Comparison of ENCODE assay signal across 1 cellular context in the genomic region with DNA sequence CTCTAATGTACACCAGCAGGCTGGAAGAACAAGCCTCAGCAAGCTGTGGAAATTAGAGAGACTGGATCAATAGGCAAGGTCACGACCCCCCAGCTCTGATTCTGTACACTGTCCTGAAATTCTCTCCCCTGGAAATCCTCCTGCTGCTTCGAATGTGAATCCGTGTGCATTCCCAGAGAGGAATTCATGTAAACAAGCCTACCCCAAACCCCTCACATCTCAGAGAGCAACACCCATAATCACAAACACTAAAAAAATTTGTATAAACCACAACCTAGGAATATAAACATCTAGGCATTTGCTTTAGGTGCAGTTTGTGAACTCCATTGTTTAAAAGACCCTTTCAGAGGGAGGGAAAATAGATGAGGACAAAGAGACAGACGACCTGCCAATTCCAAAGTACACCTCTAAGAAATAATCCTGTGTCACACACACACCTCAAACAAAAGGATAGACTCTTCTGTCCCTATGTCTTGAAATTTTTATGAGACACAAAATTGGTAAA.
TF ChIP-seq lines count a peak whose summit lies in the region.

No MANE protein-coding gene starts in this region.

TF ChIP-seq in HepG2, 621 proteins besides CTCF, POLR2A, EP300 and RAD21 (continued from another document and continues in another):
- TF ChIP-seq MIXL1 (CRISPR knock-in tag; IDR thresholded peaks at IDR 0.05) (peak; percentile 57), RXRA (CRISPR knock-in tag; IDR thresholded peaks at IDR 0.05) (peak; percentile 73; the same call in 1 of the 2 replicates), RXRB (CRISPR knock-in tag; IDR thresholded peaks at IDR 0.05; ENCODE audit: borderline replicate concordance) (peak; percentile 88), ZNF775 (CRISPR knock-in tag; IDR thresholded peaks at IDR 0.05; ENCODE audit: borderline replicate concordance) (0 out of 2 replicates have a peak, but pooled peaks have one; percentile 46), MIER3 (CRISPR knock-in tag; IDR thresholded peaks at IDR 0.05; ENCODE audit: borderline replicate concordance) (0 out of 2 replicates have a peak, but pooled peaks have one; percentile 25), HMG20B (CRISPR knock-in tag; conservative IDR thresholded peaks at IDR 0.05) (peak; percentile 75; the same call in 1 of the 2 replicates), HNF4A (CRISPR knock-in tag; IDR thresholded peaks at IDR 0.05) (peak; percentile 69), ZGPAT (CRISPR knock-in tag; IDR thresholded peaks at IDR 0.05) (peak; percentile 82; the same call in 1 of the 2 replicates), TBX3 (IDR thresholded peaks at IDR 0.05; ENCODE audit: borderline replicate concordance) (peak; percentile 19; the same call in 1 of the 2 replicates), ONECUT2 (CRISPR knock-in tag; IDR thresholded peaks at IDR 0.05) (peak; percentile 93), FOXP1 (IDR thresholded peaks at IDR 0.05) (peak; percentile 55), FOXP1 (CRISPR knock-in tag; IDR thresholded peaks at IDR 0.05) (peak; percentile 94), KAT8 (CRISPR knock-in tag; IDR thresholded peaks at IDR 0.05) (0 out of 2 replicates have a peak, but pooled peaks have one; percentile 53), FOSL2 (CRISPR knock-in tag; IDR thresholded peaks at IDR 0.05) (peak; percentile 53; the same call in 1 of the 2 replicates), RARA (CRISPR knock-in tag; IDR thresholded peaks at IDR 0.05) (peak; percentile 95), ZNF772 (CRISPR knock-in tag; IDR thresholded peaks at IDR 0.05) (peak; percentile 46; the same call in 1 of the 2 replicates), TERF1 (CRISPR knock-in tag; IDR thresholded peaks at IDR 0.05) (no peak), ZNF577 (CRISPR knock-in tag; IDR thresholded peaks at IDR 0.05; ENCODE audit: borderline replicate concordance, low read depth) (no peak), TEAD3 (CRISPR knock-in tag; optimal IDR thresholded peaks at IDR 0.05; ENCODE audit: borderline replicate concordance) (peak; percentile 90), SALL1 (CRISPR knock-in tag; IDR thresholded peaks at IDR 0.05) (peak; percentile 94), ZMYM2 (CRISPR knock-in tag; IDR thresholded peaks at IDR 0.05) (0 out of 2 replicates have a peak, but pooled peaks have one; percentile 22), ARID5B (CRISPR knock-in tag; IDR thresholded peaks at IDR 0.05) (peak; percentile 97), ZFX (CRISPR knock-in tag; IDR thresholded peaks at IDR 0.05; ENCODE audit: low read depth) (peak; percentile 32; the same call in 1 of the 2 replicates), SMAD9 (CRISPR knock-in tag; IDR thresholded peaks at IDR 0.05) (no peak), ZNF331 (CRISPR knock-in tag; IDR thresholded peaks at IDR 0.05) (peak; percentile 59), ATF1 (CRISPR knock-in tag; IDR thresholded peaks at IDR 0.05) (peak; percentile 48; the same call in 1 of the 2 replicates), SRSF9 (IDR thresholded peaks at IDR 0.05; ENCODE audit: borderline replicate concordance, insufficient read depth, low read depth, low read length, poor library complexity, severe bottlenecking) (no peak), RORA (CRISPR knock-in tag; IDR thresholded peaks at IDR 0.05) (no peak), SNAPC2 (CRISPR knock-in tag; IDR thresholded peaks at IDR 0.05) (0 out of 2 replicates have a peak, but pooled peaks have one; percentile 46), ZNF652 (CRISPR knock-in tag; IDR thresholded peaks at IDR 0.05; ENCODE audit: borderline replicate concordance, low read depth) (0 out of 2 replicates have a peak, but pooled peaks have one; percentile 30), ZNF430 (CRISPR knock-in tag; IDR thresholded peaks at IDR 0.05) (peak; percentile 49; the same call in 1 of the 2 replicates), ZNF614 (CRISPR knock-in tag; IDR thresholded peaks at IDR 0.05; ENCODE audit: borderline replicate concordance) (peak; percentile 53; the same call in 1 of the 2 replicates), ARNT (IDR thresholded peaks at IDR 0.05) (no peak), IKZF5 (CRISPR knock-in tag; IDR thresholded peaks at IDR 0.05) (peak; percentile 70; the same call in 1 of the 2 replicates), HMG20A (CRISPR knock-in tag; IDR thresholded peaks at IDR 0.05; ENCODE audit: borderline replicate concordance) (peak; percentile 89), GATAD2A (CRISPR knock-in tag; IDR thresholded peaks at IDR 0.05) (peak; percentile 93), ARNTL (CRISPR knock-in tag; IDR thresholded peaks at IDR 0.05) (peak; percentile 69; the same call in 1 of the 2 replicates), ZNF224 (CRISPR knock-in tag; IDR thresholded peaks at IDR 0.05) (no peak), POGZ (CRISPR knock-in tag; IDR thresholded peaks at IDR 0.05) (peak; percentile 88), SP1 (IDR thresholded peaks at IDR 0.05) (no peak), SP1 (CRISPR knock-in tag; IDR thresholded peaks at IDR 0.05) (no peak), PITX1 (CRISPR knock-in tag; IDR thresholded peaks at IDR 0.05) (peak; percentile 82; the same call in 1 of the 2 replicates), KLF9 (CRISPR knock-in tag; IDR thresholded peaks at IDR 0.05; ENCODE audit: low read depth) (0 out of 2 replicates have a peak, but pooled peaks have one; percentile 42), ZBTB7B (CRISPR knock-in tag; IDR thresholded peaks at IDR 0.05) (peak; percentile 86), HDAC2 (CRISPR knock-in tag; IDR thresholded peaks at IDR 0.05) (peak; percentile 82)
- TF ChIP-seq, protein P1, sequence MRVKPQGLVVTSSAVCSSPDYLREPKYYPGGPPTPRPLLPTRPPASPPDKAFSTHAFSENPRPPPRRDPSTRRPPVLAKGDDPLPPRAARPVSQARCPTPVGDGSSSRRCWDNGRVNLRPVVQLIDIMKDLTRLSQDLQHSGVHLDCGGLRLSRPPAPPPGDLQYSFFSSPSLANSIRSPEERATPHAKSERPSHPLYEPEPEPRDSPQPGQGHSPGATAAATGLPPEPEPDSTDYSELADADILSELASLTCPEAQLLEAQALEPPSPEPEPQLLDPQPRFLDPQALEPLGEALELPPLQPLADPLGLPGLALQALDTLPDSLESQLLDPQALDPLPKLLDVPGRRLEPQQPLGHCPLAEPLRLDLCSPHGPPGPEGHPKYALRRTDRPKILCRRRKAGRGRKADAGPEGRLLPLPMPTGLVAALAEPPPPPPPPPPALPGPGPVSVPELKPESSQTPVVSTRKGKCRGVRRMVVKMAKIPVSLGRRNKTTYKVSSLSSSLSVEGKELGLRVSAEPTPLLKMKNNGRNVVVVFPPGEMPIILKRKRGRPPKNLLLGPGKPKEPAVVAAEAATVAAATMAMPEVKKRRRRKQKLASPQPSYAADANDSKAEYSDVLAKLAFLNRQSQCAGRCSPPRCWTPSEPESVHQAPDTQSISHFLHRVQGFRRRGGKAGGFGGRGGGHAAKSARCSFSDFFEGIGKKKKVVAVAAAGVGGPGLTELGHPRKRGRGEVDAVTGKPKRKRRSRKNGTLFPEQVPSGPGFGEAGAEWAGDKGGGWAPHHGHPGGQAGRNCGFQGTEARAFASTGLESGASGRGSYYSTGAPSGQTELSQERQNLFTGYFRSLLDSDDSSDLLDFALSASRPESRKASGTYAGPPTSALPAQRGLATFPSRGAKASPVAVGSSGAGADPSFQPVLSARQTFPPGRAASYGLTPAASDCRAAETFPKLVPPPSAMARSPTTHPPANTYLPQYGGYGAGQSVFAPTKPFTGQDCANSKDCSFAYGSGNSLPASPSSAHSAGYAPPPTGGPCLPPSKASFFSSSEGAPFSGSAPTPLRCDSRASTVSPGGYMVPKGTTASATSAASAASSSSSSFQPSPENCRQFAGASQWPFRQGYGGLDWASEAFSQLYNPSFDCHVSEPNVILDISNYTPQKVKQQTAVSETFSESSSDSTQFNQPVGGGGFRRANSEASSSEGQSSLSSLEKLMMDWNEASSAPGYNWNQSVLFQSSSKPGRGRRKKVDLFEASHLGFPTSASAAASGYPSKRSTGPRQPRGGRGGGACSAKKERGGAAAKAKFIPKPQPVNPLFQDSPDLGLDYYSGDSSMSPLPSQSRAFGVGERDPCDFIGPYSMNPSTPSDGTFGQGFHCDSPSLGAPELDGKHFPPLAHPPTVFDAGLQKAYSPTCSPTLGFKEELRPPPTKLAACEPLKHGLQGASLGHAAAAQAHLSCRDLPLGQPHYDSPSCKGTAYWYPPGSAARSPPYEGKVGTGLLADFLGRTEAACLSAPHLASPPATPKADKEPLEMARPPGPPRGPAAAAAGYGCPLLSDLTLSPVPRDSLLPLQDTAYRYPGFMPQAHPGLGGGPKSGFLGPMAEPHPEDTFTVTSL (CRISPR knock-in tag; IDR thresholded peaks at IDR 0.05; ENCODE audit: borderline replicate concordance): peak; percentile 92
- TF ChIP-seq, protein P2, sequence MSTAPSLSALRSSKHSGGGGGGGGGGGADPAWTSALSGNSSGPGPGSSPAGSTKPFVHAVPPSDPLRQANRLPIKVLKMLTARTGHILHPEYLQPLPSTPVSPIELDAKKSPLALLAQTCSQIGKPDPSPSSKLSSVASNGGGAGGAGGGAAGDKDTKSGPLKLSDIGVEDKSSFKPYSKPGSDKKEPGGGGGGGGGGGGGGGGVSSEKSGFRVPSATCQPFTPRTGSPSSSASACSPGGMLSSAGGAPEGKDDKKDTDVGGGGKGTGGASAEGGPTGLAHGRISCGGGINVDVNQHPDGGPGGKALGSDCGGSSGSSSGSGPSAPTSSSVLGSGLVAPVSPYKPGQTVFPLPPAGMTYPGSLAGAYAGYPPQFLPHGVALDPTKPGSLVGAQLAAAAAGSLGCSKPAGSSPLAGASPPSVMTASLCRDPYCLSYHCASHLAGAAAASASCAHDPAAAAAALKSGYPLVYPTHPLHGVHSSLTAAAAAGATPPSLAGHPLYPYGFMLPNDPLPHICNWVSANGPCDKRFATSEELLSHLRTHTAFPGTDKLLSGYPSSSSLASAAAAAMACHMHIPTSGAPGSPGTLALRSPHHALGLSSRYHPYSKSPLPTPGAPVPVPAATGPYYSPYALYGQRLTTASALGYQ (CRISPR knock-in tag; IDR thresholded peaks at IDR 0.05): peak; percentile 46; the same call in 1 of the 2 replicates
